ENCODE assay signal across 8 cellular contexts in genomic region chr11:122883682-122883981, GRCh38. TPM values are rescaled to one million over a fixed set of nuclear protein-coding genes. Genes with fewer than 3 reads are reported as not detected.
A peak's percentile ranks its signal among the peaks of the same experiment; 100 is the strongest.
DNase-seq lines count a peak whose midpoint lies in the region; ATAC-seq and TF ChIP-seq lines count a peak whose summit lies in the region.

No MANE protein-coding gene starts in this region.

- no peak for TF ChIP-seq POLR2A in vagina (IDR thresholded peaks at IDR 0.05)

- H3K9me3 ChIP-seq in left ventricle myocardium inferior (replicated peaks) (no peaks in the 10 kb centered on the region), colonic mucosa (no peaks in the 10 kb centered on the region), muscle layer of duodenum (ENCODE audit: control insufficient read depth in 1 of 2, low read length in 2 of 2) (no peaks in the 10 kb centered on the region), vagina (no peaks in the 10 kb centered on the region)

- H3K4me1 ChIP-seq in left ventricle myocardium inferior (peaks cover 14% of the 10 kb centered on the region), colonic mucosa (no peaks in the 10 kb centered on the region), muscle layer of duodenum (ENCODE audit: control insufficient read depth in 1 of 2, insufficient read depth in 2 of 2, low read length in 2 of 2) (no peaks in the 10 kb centered on the region), vagina (peaks cover 15% of the 10 kb centered on the region)

- intact Hi-C loops in left ventricle myocardium inferior (cut with micrococcal nuclease) (no loop called here), cardiac septum (cut with DNase I) (no loop called here), colonic mucosa (cut with DNase I) (loop anchor here (10.0 kb wide), 1 partner anchor 171 kb away; no protein-coding TSS in a partner anchor), vagina (cut with DNase I) (no loop called here)

- no peak overlapping the region for H3K9ac ChIP-seq in colonic mucosa (ENCODE audit: low read depth in 2 of 2, low read length in 2 of 2)

- ATAC-seq in HG02852 (IDR thresholded peaks at IDR 0.05; ENCODE audit: unreplicated experiment) (no peak), HG03432 (IDR thresholded peaks at IDR 0.05; ENCODE audit: unreplicated experiment) (no peak)

- H3K27me3 ChIP-seq in left ventricle myocardium inferior (ENCODE audit: low read depth) (peaks cover 28% of the 10 kb centered on the region), colonic mucosa (no peaks in the 10 kb centered on the region), muscle layer of duodenum (ENCODE audit: low read depth, low read length) (peaks cover 3% of the 10 kb centered on the region), vagina (no peaks in the 10 kb centered on the region)

- H3K4me3 ChIP-seq in left ventricle myocardium inferior (peak overlapping the region; percentile 68), colonic mucosa (peak overlapping the region; percentile 66), muscle layer of duodenum (ENCODE audit: low read depth in 1 of 2, low read length in 2 of 2) (peak overlapping the region; percentile 67 to 81), vagina (peak overlapping the region; percentile 57 to 83)

- TF ChIP-seq CTCF in left ventricle myocardium inferior (IDR thresholded peaks at IDR 0.05; ENCODE audit: borderline replicate concordance) (no peak), colonic mucosa (IDR thresholded peaks at IDR 0.05) (no peak), vagina (IDR thresholded peaks at IDR 0.05) (no peak)

- no peaks in the 10 kb centered on the region for H3K36me3 ChIP-seq in left ventricle myocardium inferior
- H3K36me3 ChIP-seq in colonic mucosa, result no peaks in the 10 kb centered on the region
- H3K36me3 ChIP-seq in muscle layer of duodenum (ENCODE audit: control insufficient read depth in 1 of 2, insufficient read depth in 2 of 2, low read length in 2 of 2), result peaks cover 0 to 8% of the 10 kb centered on the region in 2 donors
- H3K36me3 ChIP-seq in vagina, result no peaks in the 10 kb centered on the region

- H3K27ac ChIP-seq in left ventricle myocardium inferior (replicated peaks) (peak overlapping the region; percentile 62), colonic mucosa (no peak overlapping the region), muscle layer of duodenum (ENCODE audit: low read length) (peak overlapping the region; percentile 77), vagina (peak overlapping the region; percentile 75)

- DNase-seq in left ventricle myocardium inferior, result no peak
- DNase-seq in cardiac septum (ENCODE audit: low spot score), result no peak
- no peak for DNase-seq in colonic mucosa
- DNase-seq in vagina (ENCODE audit: extremely low spot score in 2 of 2), result no peak
- no peak for DNase-seq in DMS53 (lab: John Stamatoyannopoulos, UW)

RNA-seq across cellular contexts. Expression of gene JHY, which starts 1.1 kb away (rescaled TPM):
- total RNA-seq in left ventricle myocardium inferior (1.8 TPM), cardiac septum (1.3 TPM), colonic mucosa (1 to 10 TPM in 1 of 2 donors, under 1 TPM in 1; 0.84 to 1.9 TPM), vagina (7.6 TPM)

RNA-seq across cellular contexts. Expression of gene CRTAM, which starts 45.3 kb away (rescaled TPM):
- total RNA-seq in left ventricle myocardium inferior, result not detected
- total RNA-seq in cardiac septum, result 0.46 TPM
- not detected for total RNA-seq in colonic mucosa
- total RNA-seq in vagina, result not detected
